In the genomic region with DNA sequence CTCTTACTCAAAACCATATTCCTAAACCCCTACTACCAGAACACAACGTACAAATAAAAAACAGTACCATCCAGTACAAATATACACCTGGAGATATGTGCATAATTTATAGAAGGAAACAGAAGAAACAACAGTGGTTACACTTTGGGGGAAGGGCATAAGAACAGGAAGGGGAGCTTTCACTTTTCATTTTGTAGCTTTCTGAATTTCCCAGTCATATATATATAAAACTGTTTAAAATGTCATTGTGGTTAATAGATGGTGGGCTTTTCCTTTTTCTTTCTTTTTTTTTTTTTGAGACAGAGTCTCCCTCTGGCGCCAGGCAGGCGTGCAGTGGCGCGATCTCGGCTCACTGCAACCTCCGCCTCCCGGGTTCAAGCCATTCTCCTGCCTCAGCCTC, we compare ENCODE assay signal across 9 cellular contexts. TPM values are rescaled to one million over a fixed set of nuclear protein-coding genes. Genes with fewer than 3 reads are reported as not detected.
DNase-seq lines count a peak whose midpoint lies in the region; ATAC-seq and TF ChIP-seq lines count a peak whose summit lies in the region.
"Had no signal": no experiment of that assay in that cellular context is flagged by ENCODE, and none has a peak within 500 bp of the region (broad histone marks: within the 10 kb centered on the region; RNA-seq: fewer than 3 reads in every experiment).

No MANE protein-coding gene starts in this region.

- H3K9me3 ChIP-seq in neutrophil (no peaks in the 10 kb centered on the region), endodermal cell (ENCODE audit: control insufficient read depth, low read length) (no peaks in the 10 kb centered on the region)

- H3K9ac ChIP-seq in endodermal cell (ENCODE audit: extremely low read depth, low read length, poor library complexity, severe bottlenecking) = no peak overlapping the region
- H3K9ac ChIP-seq: neural progenitor cell had no signal

- no peaks in the 10 kb centered on the region for H3K36me3 Mint-ChIP-seq in activated CD8-positive, alpha-beta T cell treated with anti-CD3 and anti-CD28 coated beads for 36 hours (ENCODE audit: low read depth)
- H3K36me3 Mint-ChIP-seq in endodermal cell (ENCODE audit: low read depth) = peaks cover 61% of the 10 kb centered on the region

- H3K27me3 Mint-ChIP-seq in activated CD8-positive, alpha-beta T cell treated with anti-CD3 and anti-CD28 coated beads for 36 hours = no peaks in the 10 kb centered on the region
- H3K27me3 Mint-ChIP-seq in endodermal cell (ENCODE audit: insufficient read depth) = no peaks in the 10 kb centered on the region

- peak; percentile 57 for ATAC-seq in HG02678 (IDR thresholded peaks at IDR 0.05; ENCODE audit: unreplicated experiment)
- peak; percentile 89 for ATAC-seq in activated CD8-positive, alpha-beta T cell treated with anti-CD3 and anti-CD28 coated beads for 36 hours

- in situ Hi-C loops in GM13977 (cut with MboI; ENCODE audit: low pct_unique_long_range_greater_than_20kb, low sequenced_read_pairs, unreplicated experiment) = no loop called here

- no peaks in the 10 kb centered on the region for H3K36me3 ChIP-seq in neutrophil
- H3K36me3 ChIP-seq in endodermal cell (ENCODE audit: control insufficient read depth, insufficient read depth, low read length) = peaks cover 80% of the 10 kb centered on the region

- DNase-seq in GM13977 (ENCODE audit: low spot score) = peak; percentile 44
- peak; percentile 19 for DNase-seq in activated CD8-positive, alpha-beta T cell treated with anti-CD3 and anti-CD28 coated beads for 36 hours
- DNase-seq in activated CD8-positive, alpha-beta memory T cell treated with anti-CD3 and anti-CD28 coated beads for 24 hours = no peak
- no peak for DNase-seq in endodermal cell
- no peak for DNase-seq in NCI-H146 (lab: John Stamatoyannopoulos, UW)
- DNase-seq: head of caudate nucleus had no signal

- TF ChIP-seq CTCF in GM13977 (IDR thresholded peaks at IDR 0.05; ENCODE audit: extremely low read depth, insufficient read depth, missing control alignments) (no peak), neutrophil (IDR thresholded peaks at IDR 0.05) (no peak), endodermal cell (conservative IDR thresholded peaks at IDR 0.05) (no peak)
- peak; percentile 29 for TF ChIP-seq CTCF in activated CD8-positive, alpha-beta T cell treated with anti-CD3 and anti-CD28 coated beads for 36 hours (IDR thresholded peaks at IDR 0.05)

- peak overlapping the region; percentile 87 for H3K27ac Mint-ChIP-seq in activated CD8-positive, alpha-beta T cell treated with anti-CD3 and anti-CD28 coated beads for 36 hours
- H3K27ac Mint-ChIP-seq in endodermal cell = no peak overlapping the region
- H3K27ac Mint-ChIP-seq: neural progenitor cell had no signal

- H3K4me3 Mint-ChIP-seq in activated CD8-positive, alpha-beta T cell treated with anti-CD3 and anti-CD28 coated beads for 36 hours = peak overlapping the region; percentile 69
- no peak overlapping the region for H3K4me3 Mint-ChIP-seq in endodermal cell
- H3K4me3 Mint-ChIP-seq: neural progenitor cell had no signal

- 90 to 96% methylated on average over 3 to 8 of the region's 8 CpGs for WGBS in endodermal cell (ENCODE audit: insufficient coverage in 1 of 2, insufficient read length in 1 of 2), 2 experiments

- intact Hi-C loops in activated CD8-positive, alpha-beta T cell treated with anti-CD3 and anti-CD28 coated beads for 36 hours (cut with micrococcal nuclease) = loop anchor here (5.0 kb wide), 1 partner anchor 69 kb away; no protein-coding TSS in a partner anchor

- CTCF ChIA-PET in activated CD8-positive, alpha-beta T cell treated with anti-CD3 and anti-CD28 coated beads for 36 hours (lab: Charles Lee) = interaction anchor here (0.6 to 6.1 kb wide), 15 partner anchors 10 to 199 kb away, joined by 3 to 57 read pairs (median 4); partner anchors contain the start of gene MALSU1

- H3K27me3 ChIP-seq in neutrophil = no peaks in the 10 kb centered on the region
- no peaks in the 10 kb centered on the region for H3K27me3 ChIP-seq in endodermal cell (ENCODE audit: control insufficient read depth, insufficient read depth, low read length, poor library complexity, severe bottlenecking)
- H3K27me3 ChIP-seq: neural progenitor cell had no signal

- no peaks in the 10 kb centered on the region for H3K9me3 Mint-ChIP-seq in activated CD8-positive, alpha-beta T cell treated with anti-CD3 and anti-CD28 coated beads for 36 hours
- H3K9me3 Mint-ChIP-seq in endodermal cell = no peaks in the 10 kb centered on the region
- H3K9me3 Mint-ChIP-seq: neural progenitor cell had no signal

- POLR2A ChIA-PET in activated CD8-positive, alpha-beta T cell treated with anti-CD3 and anti-CD28 coated beads for 36 hours (lab: Charles Lee) = interaction anchor here (1.2 to 1.7 kb wide), 3 partner anchors 30 to 73 kb away, joined by 3 to 4 read pairs (median 4); partner anchors contain the start of gene MALSU1

- peaks cover 18 to 20% of the 10 kb centered on the region in 2 experiments for H3K4me1 ChIP-seq in neutrophil (ENCODE audit: control insufficient read depth in 1 of 2, insufficient read depth in 1 of 2, low read depth in 1 of 2, low read length in 1 of 2)
- H3K4me1 ChIP-seq in endodermal cell (ENCODE audit: control insufficient read depth, insufficient read depth, low read length) = peaks cover 10% of the 10 kb centered on the region

- H3K4me3 ChIP-seq in neutrophil (ENCODE audit: low read depth in 1 of 2, low read length in 1 of 2) (peak overlapping the region; percentile 59 to 63), endodermal cell (ENCODE audit: low read length) (no peak overlapping the region)
- H3K4me3 ChIP-seq: neural progenitor cell had no signal

- H3K4me1 Mint-ChIP-seq in activated CD8-positive, alpha-beta T cell treated with anti-CD3 and anti-CD28 coated beads for 36 hours (ENCODE audit: low read depth) = peaks cover 38% of the 10 kb centered on the region
- H3K4me1 Mint-ChIP-seq in endodermal cell = peaks cover 40% of the 10 kb centered on the region

- peak overlapping the region; percentile 40 for H3K27ac ChIP-seq in neutrophil
- H3K27ac ChIP-seq in endodermal cell (ENCODE audit: low read depth, low read length) = no peak overlapping the region
- H3K27ac ChIP-seq: neural progenitor cell had no signal

RNA-seq across cellular contexts. Expression of gene MALSU1, which starts 47.2 kb away (rescaled TPM):
- total RNA-seq in activated CD8-positive, alpha-beta T cell treated with anti-CD3 and anti-CD28 coated beads for 36 hours = 100 to 1,000 TPM in 1 of 2 experiments, 10 to 100 TPM in 1; 99.1 to 101 TPM
- 10 to 100 TPM; 73.5 to 87.4 TPM for total RNA-seq in endodermal cell
- 69.1 TPM for polyA plus RNA-seq in endodermal cell (2013, experiment 1 of 2)
- polyA plus RNA-seq in endodermal cell (2013, experiment 2 of 2) = 64.2 TPM

Comparison
In these comparisons a context has a peak if more than half of its experiments do, and no peak if none do; other contexts are left out.
1. DNase-seq: peak in GM13977 (single experiment) and activated CD8-positive, alpha-beta T cell treated with anti-CD3 and anti-CD28 coated beads for 36 hours (single experiment); none in activated CD8-positive, alpha-beta memory T cell treated with anti-CD3 and anti-CD28 coated beads for 24 hours (single experiment), endodermal cell (single experiment) and NCI-H146 (single experiment).